In the genomic region with DNA sequence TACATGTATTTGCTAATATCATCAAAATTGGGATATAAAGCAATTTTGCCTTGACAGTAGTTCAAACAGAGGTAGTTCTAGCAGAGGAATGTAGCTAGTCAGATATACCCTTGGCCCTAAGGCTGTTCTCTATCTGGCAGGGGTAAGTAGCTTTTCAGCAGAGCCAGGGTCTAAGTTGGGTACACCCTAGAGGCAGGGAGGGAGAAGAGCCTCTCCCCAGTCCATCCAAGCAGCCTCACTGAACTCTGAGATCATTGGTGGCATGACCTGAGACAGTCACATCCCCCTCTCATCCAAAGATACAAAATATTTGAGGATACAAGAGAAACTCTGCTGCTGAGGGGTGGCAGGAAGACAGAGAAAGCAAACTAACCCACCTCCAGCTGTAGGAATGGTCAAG, we compare ENCODE assay signal across 20 cellular contexts.
"Had no signal": no experiment of that assay in that cellular context is flagged by ENCODE, and none has a peak within 500 bp of the region (broad histone marks: within the 10 kb centered on the region; RNA-seq: fewer than 3 reads in every experiment).

No MANE protein-coding gene starts in this region.

- DNase-seq: activated CD4-positive, alpha-beta T cell treated with anti-CD3 and anti-CD28 coated beads, Interleukin-2, amount 10 ng/mL, durations not matched to agents 7 days and 5 days; activated CD8-positive, alpha-beta memory T cell treated with anti-CD3 and anti-CD28 coated beads, Interleukin-2, amount 50 U/mL, for 4 hours; activated naive CD4-positive, alpha-beta T cell treated with anti-CD3 and anti-CD28 coated beads for 36 hours; activated T-cell treated with anti-CD3 and anti-CD28 coated beads, Interleukin-2, amount 50 U/mL, for 4 hours; caudate nucleus; effector memory CD8-positive, alpha-beta T cell; foreskin keratinocyte; hypothalamus; kidney glomerular epithelial cell; mucosa of descending colon; naive B cell; right lobe of liver; stimulated activated CD4-positive, alpha-beta T cell treated with anti-CD3 and anti-CD28 coated beads, Interleukin-15, amount 100 ng/mL, for 24 hours; stimulated activated CD4-positive, alpha-beta T cell treated with anti-CD3 and anti-CD28 coated beads, Interleukin-2, amount 100 ng/mL, for 48 hours; T1000; transverse colon had no signal

- ATAC-seq: activated CD4-positive, CD25-positive, alpha-beta regulatory T cell treated with anti-CD3 and anti-CD28 coated beads, Interleukin-2, amount 50 U/mL, for 24 hours; activated T-cell treated with anti-CD3 and anti-CD28 coated beads, Interleukin-2, amount 50 U/mL, for 4 hours; effector memory CD8-positive, alpha-beta T cell; foreskin keratinocyte; mucosa of descending colon had no signal

- H3K27me3 ChIP-seq: right lobe of liver, suprapubic skin, transverse colon, vagina had no signal

- H3K36me3 ChIP-seq: prostate gland, right lobe of liver, suprapubic skin, transverse colon, vagina had no signal

- H3K27ac ChIP-seq: foreskin keratinocyte, prostate gland, right lobe of liver, suprapubic skin, transverse colon, vagina had no signal

- H3K4me3 ChIP-seq: mucosa of descending colon, prostate gland, right lobe of liver, suprapubic skin, transverse colon, vagina had no signal

- H3K9me3 ChIP-seq: mucosa of descending colon, prostate gland, suprapubic skin, transverse colon, vagina had no signal
